Comparison of ENCODE assay signal across 35 cellular contexts in genomic region chr4:14898989-14899388, GRCh38.
"Had no signal": no experiment of that assay in that cellular context is flagged by ENCODE, and none has a peak within 500 bp of the region (broad histone marks: within the 10 kb centered on the region; RNA-seq: fewer than 3 reads in every experiment).

No MANE protein-coding gene starts in this region.

- H3K27me3 ChIP-seq: MG63 had no signal

- H3K9me3 ChIP-seq: MG63 had no signal

- H3K4me3 ChIP-seq: MG63 had no signal

- DNase-seq: Karpas-422, Kasumi-1, MG63, MM.1S, MV-4-11, NCI-H1048, NCI-H1092, NCI-H1092 treated with DMSO at 0.1 percent for 48 hours, NCI-H1105, NCI-H1105 treated with DMSO at 0.1 percent for 48 hours, NCI-H1417, NCI-H1417 treated with DMSO at 0.1 percent for 48 hours, NCI-H1436, NCI-H1436 treated with DMSO at 0.1 percent for 48 hours, NCI-H146, NCI-H1694, NCI-H1694 treated with DMSO at 0.1 percent for 48 hours, NCI-H187, NCI-H187 treated with DMSO at 0.1 percent for 48 hours, NCI-H1930, NCI-H2029, NCI-H2029 treated with DMSO at 0.1 percent for 48 hours, NCI-H2081, NCI-H2081 treated with DMSO at 0.1 percent for 48 hours, NCI-H2107, NCI-H2171, NCI-H2171 treated with DMSO at 0.1 percent for 48 hours, NCI-H2227 treated with DMSO at 0.1 percent for 48 hours, NCI-H226, NCI-H345, NCI-H446, NCI-H446 treated with DMSO at 0.1 percent for 48 hours, NCI-H510A, NCI-H510A treated with DMSO at 0.1 percent for 48 hours, NCI-H524 had no signal

- H3K36me3 ChIP-seq: MG63 had no signal
